In the genomic region with DNA sequence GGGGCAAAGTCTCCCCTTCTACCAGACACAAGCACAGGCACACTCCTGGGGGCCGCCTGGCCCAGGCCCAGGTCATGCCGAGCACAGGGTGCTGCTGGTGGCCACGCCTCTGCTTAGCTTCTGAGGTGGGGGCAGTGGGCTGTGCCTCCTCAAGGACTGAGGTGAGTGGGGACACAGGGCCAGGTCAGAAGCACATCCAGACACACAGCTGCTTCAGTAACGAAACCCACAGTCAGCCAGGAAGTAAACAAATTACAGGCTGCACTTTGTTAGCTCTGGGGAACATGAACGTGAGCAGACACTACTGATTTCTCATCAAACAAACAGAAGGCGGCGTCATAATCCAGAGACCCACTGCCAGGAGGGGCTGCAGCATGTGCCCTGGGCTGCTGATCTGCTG, we compare ENCODE assay signal across 9 cellular contexts.
DNase-seq lines count a peak whose midpoint lies in the region; ATAC-seq lines count a peak whose summit lies in the region.
"Had no signal": no experiment of that assay in that cellular context is flagged by ENCODE, and none has a peak within 500 bp of the region (broad histone marks: within the 10 kb centered on the region; RNA-seq: fewer than 3 reads in every experiment).

No MANE protein-coding gene starts in this region.

- ATAC-seq in HG02623 (IDR thresholded peaks at IDR 0.05; ENCODE audit: unreplicated experiment) (peak; percentile 52), HG02840 (IDR thresholded peaks at IDR 0.05; ENCODE audit: low FRiP score, unreplicated experiment) (no peak), GM21360 (IDR thresholded peaks at IDR 0.05; ENCODE audit: unreplicated experiment) (no peak)

- DNase-seq in NCI-H1092 treated with DMSO at 0.1 percent for 48 hours (lab: John Stamatoyannopoulos, UW) (peak; percentile 8), NCI-H1092 (lab: John Stamatoyannopoulos, UW) (no peak), NCI-H2196 treated with DMSO at 0.1 percent for 48 hours (lab: John Stamatoyannopoulos, UW; ENCODE audit: unreplicated experiment) (peak; percentile 83), myocyte (ENCODE audit: low read depth) (peak; percentile 48)
- no peak for DNase-seq in NK-92 treated with Interleukin-12 subunit alpha and Interleukin-12 subunit beta, amount 100 ng/mL, for 24 hours (lab: John Stamatoyannopoulos, UW)
- DNase-seq: H7 had no signal

Comparison
In these comparisons a context has a peak if more than half of its experiments do, and no peak if none do; other contexts are left out.
1. DNase-seq: peak in NCI-H1092 treated with DMSO at 0.1 percent for 48 hours (single experiment), NCI-H2196 treated with DMSO at 0.1 percent for 48 hours (single experiment) and myocyte (single experiment); none in NCI-H1092 (single experiment) and NK-92 treated with Interleukin-12 subunit alpha and Interleukin-12 subunit beta, amount 100 ng/mL, for 24 hours (single experiment).